20 cellular contexts compared by ENCODE assay signal in the genomic region with DNA sequence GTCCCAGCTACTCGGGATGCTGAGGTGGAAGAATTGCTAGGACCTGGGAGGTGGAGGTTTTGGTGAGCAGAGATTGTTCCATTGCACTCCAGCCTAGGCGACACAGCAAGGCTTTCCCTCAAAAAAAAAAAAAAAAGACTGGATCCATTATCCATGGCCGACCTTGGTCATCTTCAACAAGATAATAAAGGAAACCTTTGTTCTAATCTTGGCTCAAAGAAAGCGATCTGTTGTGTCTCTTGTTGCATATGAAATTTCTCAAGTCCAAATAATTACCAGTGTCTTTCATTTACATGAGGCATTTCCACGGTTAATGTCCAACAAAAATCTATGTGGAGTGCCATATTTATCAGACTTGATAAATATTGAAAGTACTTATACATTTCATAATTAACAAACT. TPM values are rescaled to one million over a fixed set of nuclear protein-coding genes. Genes with fewer than 3 reads are reported as not detected.
DNase-seq lines count a peak whose midpoint lies in the region; ATAC-seq and TF ChIP-seq lines count a peak whose summit lies in the region.
"Had no signal": no experiment of that assay in that cellular context is flagged by ENCODE, and none has a peak within 500 bp of the region (broad histone marks: within the 10 kb centered on the region; RNA-seq: fewer than 3 reads in every experiment).

No MANE protein-coding gene starts in this region.

- no peaks in the 10 kb centered on the region for H3K27me3 ChIP-seq in dorsolateral prefrontal cortex
- H3K27me3 ChIP-seq: BLaER1 treated with 17β-estradiol and CSF1 and Interleukin-3, amounts not matched to agents 10 nM and 100 nM had no signal

- DNase-seq in COLO829 (ENCODE audit: low spot score) (peak; percentile 70), SK-MEL-5 (ENCODE audit: low read depth, low spot score) (peak; percentile 71), medulla oblongata (ENCODE audit: extremely low spot score) (peak; percentile 5), superior temporal gyrus (ENCODE audit: extremely low spot score) (peak; percentile 39), dorsolateral prefrontal cortex (no peak)
- no peak for DNase-seq in stimulated activated CD4-positive, alpha-beta T cell treated with anti-CD3 and anti-CD28 coated beads, Interleukin-4, amount 100 ng/mL, for 1 hour
- DNase-seq: 8988T; ACHN; AML-193; BE2C; Caco-2; CD4-positive, alpha-beta memory T cell; DMS153; DND-41; GM23248; H7; HCEC 1CT had no signal

- ATAC-seq in HG03045 (IDR thresholded peaks at IDR 0.05; ENCODE audit: unreplicated experiment), result no peak

- in situ Hi-C loops in SK-MEL-5 (cut with HindIII; ENCODE audit: low pct_unique_long_range_greater_than_20kb, low sequenced_read_pairs), result no loop called here

- H3K4me3 ChIP-seq in dorsolateral prefrontal cortex, result no peak overlapping the region
- H3K4me3 ChIP-seq: A549; BLaER1 treated with 17β-estradiol and CSF1 and Interleukin-3, amounts not matched to agents 10 nM and 100 nM; GM23248 had no signal

- intact Hi-C loops in dorsolateral prefrontal cortex (cut with DNase I), result no loop called here

- peak overlapping the region in 1 of 59 donors; percentile 1 for H3K27ac ChIP-seq in dorsolateral prefrontal cortex
- H3K27ac ChIP-seq: A549; BLaER1 treated with 17β-estradiol and CSF1 and Interleukin-3, amounts not matched to agents 10 nM and 100 nM; GM23248 had no signal

- TF ChIP-seq CTCF in dorsolateral prefrontal cortex (IDR thresholded peaks at IDR 0.05 in 54 of 56, conservative IDR thresholded peaks at IDR 0.05 in 2 of 56; ENCODE audit: low read depth in 1 of 56, partially characterized antibody in 56 of 56), result peak in 1 of 56 donors; percentile 13

RNA-seq across cellular contexts. Expression of a gene that starts 23.7 kb away (rescaled TPM):
- total RNA-seq in SK-MEL-5 (2014; rRNA removed; shearing (Covaris generic)), result 13.4 and 14.7 TPM in 2 replicates
- 17.3 and 19.9 TPM in 2 replicates for polyA plus RNA-seq in SK-MEL-5 (2015; cell fraction: cytosol; rRNA removed)
- polyA plus RNA-seq in SK-MEL-5 (2015; cell fraction: nucleus; rRNA removed), result 18.3 and 18.6 TPM in 2 replicates
- total RNA-seq in dorsolateral prefrontal cortex, result 10 to 100 TPM; 17.2 to 36.0 (median 26.6) TPM

Comparison
In these comparisons a context has a peak if more than half of its experiments do, and no peak if none do; other contexts are left out.
1. DNase-seq: peak in COLO829 (single experiment), SK-MEL-5 (single experiment), medulla oblongata (single experiment) and superior temporal gyrus (single experiment); none in dorsolateral prefrontal cortex (0 of 10) and stimulated activated CD4-positive, alpha-beta T cell treated with anti-CD3 and anti-CD28 coated beads, Interleukin-4, amount 100 ng/mL, for 1 hour (single experiment).